ENCODE assay signal across 9 cellular contexts in the genomic region with DNA sequence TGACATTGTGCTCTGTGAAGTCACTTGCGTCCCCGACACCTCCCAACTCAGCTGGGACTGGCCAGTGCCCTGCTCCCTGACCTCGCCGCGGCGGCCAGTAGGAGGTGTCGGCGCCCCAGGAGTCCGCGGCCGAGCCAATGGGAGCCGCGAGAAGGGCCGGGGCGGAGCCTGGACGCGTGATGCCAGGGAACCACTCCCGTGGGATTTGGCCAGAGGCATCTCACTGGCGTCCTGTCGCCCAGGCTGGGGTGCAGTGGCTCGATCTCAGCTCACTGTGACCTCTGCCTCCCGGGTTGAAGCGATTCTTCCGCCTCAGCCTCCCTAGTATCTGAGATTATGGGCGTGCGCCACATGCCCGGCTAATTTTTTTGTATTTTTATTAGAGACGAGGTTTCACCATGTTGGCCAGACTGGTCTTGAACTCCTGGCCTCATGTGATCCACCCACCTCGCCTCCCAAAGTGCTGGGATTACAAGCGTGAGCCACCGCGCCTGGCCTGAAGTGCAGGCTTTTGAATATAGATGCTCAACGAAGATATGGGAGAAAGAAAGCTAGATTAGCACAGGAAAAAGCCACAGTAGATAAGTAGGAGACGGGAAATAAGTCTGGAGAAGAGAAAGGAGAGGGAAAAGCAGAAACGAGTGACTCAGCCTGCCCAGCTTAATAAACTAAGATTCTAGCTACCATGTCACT. TPM values are rescaled to one million over a fixed set of nuclear protein-coding genes. Genes with fewer than 3 reads are reported as not detected.
DNase-seq lines count a peak whose midpoint lies in the region; ATAC-seq and TF ChIP-seq lines count a peak whose summit lies in the region.
"Had no signal": no experiment of that assay in that cellular context is flagged by ENCODE, and none has a peak within 500 bp of the region (broad histone marks: within the 10 kb centered on the region; RNA-seq: fewer than 3 reads in every experiment).

No MANE protein-coding gene starts in this region.

- H3K36me3 Mint-ChIP-seq in neural crest cell (ENCODE audit: low read depth): no peaks in the 10 kb centered on the region

- peaks cover 9% of the 10 kb centered on the region for H3K4me1 Mint-ChIP-seq in neural crest cell

- peak; percentile 52 for TF ChIP-seq CTCF in neural crest cell (conservative IDR thresholded peaks at IDR 0.05)

- DNase-seq in activated naive CD4-positive, alpha-beta T cell treated with Interleukin-2 at 50 U/mL for 16 hours: peak; percentile 47
- DNase-seq in activated naive CD4-positive, alpha-beta T cell (lab: John Stamatoyannopoulos, UW): no peak
- peak; percentile 77 for DNase-seq in OCI-M1 (lab: John Stamatoyannopoulos, UW)
- peak; percentile 37 for DNase-seq in activated naive CD4-positive, alpha-beta T cell treated with anti-CD3 and anti-CD28 coated beads, Interleukin-2, amount 50 U/mL, for 16 hours
- peak; percentile 70 for DNase-seq in germinal center (ENCODE audit: low spot score)
- DNase-seq in neural crest cell (ENCODE audit: low read depth, low spot score): peak; percentile 80
- peak; percentile 90 for DNase-seq in superior temporal gyrus (ENCODE audit: extremely low spot score)
- DNase-seq: DND-41 had no signal

- ATAC-seq in HG03439 (IDR thresholded peaks at IDR 0.05; ENCODE audit: unreplicated experiment): peak; percentile 58

- H3K27me3 Mint-ChIP-seq in neural crest cell (ENCODE audit: low read depth): no peaks in the 10 kb centered on the region

- no peak overlapping the region for H3K27ac Mint-ChIP-seq in neural crest cell (ENCODE audit: unreplicated experiment)

- peak overlapping the region; percentile 84 for H3K4me3 Mint-ChIP-seq in neural crest cell

- no peaks in the 10 kb centered on the region for H3K9me3 Mint-ChIP-seq in neural crest cell

RNA-seq across cellular contexts. Expression of gene ZBTB8OS, which starts 38.0 kb away (rescaled TPM):
- total RNA-seq in neural crest cell: 49.1 and 53.1 TPM in 2 replicates

RNA-seq across cellular contexts. Expression of gene RBBP4, which starts 38.7 kb away (rescaled TPM):
- 492 and 494 TPM in 2 replicates for total RNA-seq in neural crest cell

Comparison
In these comparisons a context has a peak if more than half of its experiments do, and no peak if none do; other contexts are left out.
1. DNase-seq: peak in activated naive CD4-positive, alpha-beta T cell treated with Interleukin-2 at 50 U/mL for 16 hours (single experiment), OCI-M1 (single experiment), activated naive CD4-positive, alpha-beta T cell treated with anti-CD3 and anti-CD28 coated beads, Interleukin-2, amount 50 U/mL, for 16 hours (single experiment), germinal center (single experiment), neural crest cell (single experiment) and superior temporal gyrus (single experiment); none in activated naive CD4-positive, alpha-beta T cell (0 of 4).